Comparison of ENCODE assay signal across 16 cellular contexts in genomic region chr3:144053121-144053520, GRCh38.
DNase-seq lines count a peak whose midpoint lies in the region; TF ChIP-seq lines count a peak whose summit lies in the region.
"Had no signal": no experiment of that assay in that cellular context is flagged by ENCODE, and none has a peak within 500 bp of the region (broad histone marks: within the 10 kb centered on the region; RNA-seq: fewer than 3 reads in every experiment).

No MANE protein-coding gene starts in this region.

- H3K27ac Mint-ChIP-seq in endothelial cell (ENCODE audit: unreplicated experiment) = no peak overlapping the region
- H3K27ac Mint-ChIP-seq: activated naive CD8-positive, alpha-beta T cell; immature natural killer cell; mesothelial cell of epicardium; T-cell had no signal

- DNase-seq in AG04450 (ENCODE audit: low read depth, low spot score) (peak; percentile 34), HS-27A (ENCODE audit: low read depth) (peak; percentile 24), ascending aorta (ENCODE audit: low spot score in 2 of 2) (no peak), fibroblast of the conjunctiva (ENCODE audit: low read depth) (peak; percentile 1), endothelial cell (ENCODE audit: low spot score) (no peak), DMS53 (lab: John Stamatoyannopoulos, UW) (no peak), GF-D8 (lab: John Stamatoyannopoulos, UW) (no peak), NCI-H2081 treated with DMSO at 0.1 percent for 48 hours (lab: John Stamatoyannopoulos, UW) (no peak)
- DNase-seq: DMS 273 treated with DMSO at 0.1 percent for 48 hours, immature natural killer cell, NCI-H1436 treated with DMSO at 0.1 percent for 48 hours, NCI-H524 treated with DMSO at 0.1 percent for 48 hours, T-cell had no signal

- H3K4me3 ChIP-seq in AG04450 (ENCODE audit: low read depth, low read length) = no peak overlapping the region
- H3K4me3 ChIP-seq in ascending aorta = no peak overlapping the region
- H3K4me3 ChIP-seq: coronary artery had no signal

- no peaks in the 10 kb centered on the region for H3K36me3 Mint-ChIP-seq in endothelial cell (ENCODE audit: low read depth, unreplicated experiment)
- H3K36me3 Mint-ChIP-seq: activated naive CD8-positive, alpha-beta T cell; immature natural killer cell; mesothelial cell of epicardium; T-cell had no signal

- H3K27me3 ChIP-seq in AG04450 (ENCODE audit: control insufficient read depth, insufficient read depth, low read length) (no peaks in the 10 kb centered on the region), ascending aorta (no peaks in the 10 kb centered on the region)

- H3K4me3 Mint-ChIP-seq in endothelial cell (ENCODE audit: unreplicated experiment) = no peak overlapping the region
- H3K4me3 Mint-ChIP-seq: activated naive CD8-positive, alpha-beta T cell; immature natural killer cell; mesothelial cell of epicardium; T-cell had no signal

- no peaks in the 10 kb centered on the region for H3K4me1 Mint-ChIP-seq in endothelial cell (ENCODE audit: unreplicated experiment)
- H3K4me1 Mint-ChIP-seq: immature natural killer cell, T-cell had no signal

- no peaks in the 10 kb centered on the region for H3K36me3 ChIP-seq in ascending aorta

- POLR2A ChIA-PET in AG04450 (lab: Yijun Ruan, JAX) = interaction anchor here (0.6 to 2.1 kb wide), 4 partner anchors 44 to 1669 kb away, joined by 4 to 19 read pairs (median 10); partner anchors contain the start of gene DIPK2A

- H3K9me3 ChIP-seq in AG04450 (ENCODE audit: control insufficient read depth, insufficient read depth, low read length) = no peaks in the 10 kb centered on the region
- H3K9me3 ChIP-seq in ascending aorta = no peaks in the 10 kb centered on the region

- intact Hi-C loops in ascending aorta (cut with DNase I) = no loop called here

- H3K4me1 ChIP-seq in ascending aorta = peaks cover 0 to 6% of the 10 kb centered on the region in 2 donors

- TF ChIP-seq CTCF in AG04450 (IDR thresholded peaks at IDR 0.05; ENCODE audit: low read depth, low read length) (no peak), ascending aorta (IDR thresholded peaks at IDR 0.05) (no peak), endothelial cell (IDR thresholded peaks at IDR 0.05; ENCODE audit: unreplicated experiment) (no peak)

- CTCF ChIA-PET in AG04450 (lab: Charles Lee) = interaction anchor here (0.6 to 1.4 kb wide), 4 partner anchors 9 to 122 kb away, joined by 3 to 5 read pairs (median 4); no protein-coding TSS in a partner anchor

- H3K27me3 Mint-ChIP-seq in endothelial cell (ENCODE audit: unreplicated experiment) = no peaks in the 10 kb centered on the region
- H3K27me3 Mint-ChIP-seq: activated naive CD8-positive, alpha-beta T cell; T-cell had no signal

- H3K27ac ChIP-seq in AG04450 (ENCODE audit: low read depth, low read length) (no peak overlapping the region), ascending aorta (peak overlapping the region; percentile 35 to 43)
- H3K27ac ChIP-seq: coronary artery had no signal

- H3K9me3 Mint-ChIP-seq in endothelial cell (ENCODE audit: unreplicated experiment) = no peaks in the 10 kb centered on the region
- H3K9me3 Mint-ChIP-seq: mesothelial cell of epicardium, T-cell had no signal

Comparison
In these comparisons a context has a peak if more than half of its experiments do, and no peak if none do; other contexts are left out.
1. DNase-seq: peak in AG04450 (single experiment), HS-27A (single experiment) and fibroblast of the conjunctiva (single experiment); none in ascending aorta (0 of 2), endothelial cell (single experiment), DMS53 (single experiment), GF-D8 (single experiment) and NCI-H2081 treated with DMSO at 0.1 percent for 48 hours (single experiment).